Comparison of ENCODE assay signal across 26 cellular contexts in the genomic region with DNA sequence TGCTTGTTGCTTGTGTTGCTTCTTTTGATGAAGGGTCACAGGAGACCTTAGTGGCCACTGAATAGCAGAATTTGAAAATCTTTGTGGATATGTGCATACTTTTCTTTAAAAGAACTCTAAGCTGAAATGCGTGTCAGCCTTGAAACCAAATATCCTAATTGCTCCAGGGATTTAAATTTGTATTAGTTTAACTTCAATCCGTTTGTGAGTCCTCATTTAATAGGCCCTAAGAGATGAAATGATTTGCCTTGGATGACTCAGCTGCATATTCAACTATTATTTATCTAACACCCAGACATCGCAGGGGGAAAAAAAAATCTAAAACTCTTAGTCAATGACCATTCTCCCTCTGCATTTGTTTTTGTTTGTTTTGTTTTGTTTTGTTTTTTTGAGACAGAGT. TPM values are rescaled to one million over a fixed set of nuclear protein-coding genes. Genes with fewer than 3 reads are reported as not detected.
A peak's percentile ranks its signal among the peaks of the same experiment; 100 is the strongest.
DNase-seq lines count a peak whose midpoint lies in the region; ATAC-seq and TF ChIP-seq lines count a peak whose summit lies in the region.
"Had no signal": no experiment of that assay in that cellular context is flagged by ENCODE, and none has a peak within 500 bp of the region (broad histone marks: within the 10 kb centered on the region; RNA-seq: fewer than 3 reads in every experiment).

No MANE protein-coding gene starts in this region.

- peak overlapping the region; percentile 58 for H3K27ac Mint-ChIP-seq in chondrocyte (ENCODE audit: unreplicated experiment)
- H3K27ac Mint-ChIP-seq: activated B cell treated with CpG ODN at 0.5 μM for 24 hours; activated naive CD8-positive, alpha-beta T cell; mesothelial cell of epicardium; T-helper 2 cell treated with Interferon-gamma antibody and Interleukin-4, amounts not matched to agents 5 μg/mL and 100 μg/mL, for 36 hours had no signal

- no peak overlapping the region for H3K4me3 Mint-ChIP-seq in chondrocyte (ENCODE audit: unreplicated experiment)
- H3K4me3 Mint-ChIP-seq: activated B cell treated with CpG ODN at 0.5 μM for 24 hours; activated naive CD8-positive, alpha-beta T cell; mesothelial cell of epicardium; naive thymus-derived CD4-positive, alpha-beta T cell; T-helper 2 cell treated with Interferon-gamma antibody and Interleukin-4, amounts not matched to agents 5 μg/mL and 100 μg/mL, for 36 hours had no signal

- peaks cover 10% of the 10 kb centered on the region for H3K79me2 ChIP-seq in osteoblast (ENCODE audit: insufficient read depth, low read length)

- H3K36me3 ChIP-seq in osteoblast (ENCODE audit: insufficient read depth, low read length), result peaks cover 14% of the 10 kb centered on the region

- no peak for ATAC-seq in HG03095 (IDR thresholded peaks at IDR 0.05; ENCODE audit: unreplicated experiment)
- ATAC-seq: left ventricle myocardium superior; naive thymus-derived CD4-positive, alpha-beta T cell had no signal

- H3K27ac ChIP-seq in osteoblast (ENCODE audit: low read depth, low read length), result peak overlapping the region; percentile 95
- H3K27ac ChIP-seq: BLaER1 treated with 17β-estradiol and CSF1 and Interleukin-3, amounts not matched to agents 10 nM and 100 nM; KMS-11; SK-N-MC; upper lobe of left lung had no signal

- no peaks in the 10 kb centered on the region for H3K27me3 ChIP-seq in osteoblast (ENCODE audit: insufficient read depth, low read length)
- H3K27me3 ChIP-seq: BLaER1 treated with 17β-estradiol and CSF1 and Interleukin-3, amounts not matched to agents 10 nM and 100 nM; upper lobe of left lung had no signal

- no peak for TF ChIP-seq CTCF in chondrocyte (IDR thresholded peaks at IDR 0.05)
- no peak for TF ChIP-seq CTCF in osteoblast (IDR thresholded peaks at IDR 0.05; ENCODE audit: extremely low read depth, low read depth, low read length)

- H3K9me3 ChIP-seq in osteoblast (ENCODE audit: low read depth, low read length), result no peaks in the 10 kb centered on the region
- H3K9me3 ChIP-seq: BLaER1 treated with 17β-estradiol and CSF1 and Interleukin-3, amounts not matched to agents 10 nM and 100 nM; upper lobe of left lung had no signal

- no peak overlapping the region for H3K4me3 ChIP-seq in osteoblast (ENCODE audit: insufficient read depth, low read length)
- H3K4me3 ChIP-seq: BLaER1 treated with 17β-estradiol and CSF1 and Interleukin-3, amounts not matched to agents 10 nM and 100 nM; SK-N-MC; skin epidermis; upper lobe of left lung had no signal

- H3K36me3 Mint-ChIP-seq in chondrocyte (ENCODE audit: low read depth), result peaks cover 6% of the 10 kb centered on the region

- DNase-seq in EH (ENCODE audit: low read depth), result peak; percentile 80
- DNase-seq in M059J (ENCODE audit: low read depth), result peak; percentile 90
- DNase-seq in chondrocyte (ENCODE audit: low spot score), result no peak
- no peak for DNase-seq in osteoblast (ENCODE audit: insufficient read length, low spot score, missing footprints)
- DNase-seq in activated CD4-positive, alpha-beta T cell treated with anti-CD3 and anti-CD28 coated beads, Interleukin-2, amount 50 U/mL, for 4 hours, result no peak
- DNase-seq in DMS153 (lab: John Stamatoyannopoulos, UW), result no peak
- DNase-seq in amniotic stem cell (lab: John Stamatoyannopoulos, UW), result no peak
- DNase-seq: activated B cell treated with CpG ODN at 0.5 μM for 24 hours; activated CD8-positive, alpha-beta memory T cell treated with anti-CD3 and anti-CD28 coated beads, Interleukin-2, amount 50 U/mL, for 4 hours; effector CD4-positive, alpha-beta T cell; islet precursor cell; left ventricle myocardium superior; naive thymus-derived CD4-positive, alpha-beta T cell; NCI-H526; nucleus accumbens; stimulated activated CD4-positive, alpha-beta T cell treated with anti-CD3 and anti-CD28 coated beads, Interleukin-1b, Interleukin-23, amount 100 ng/mL, for 48 hours; upper lobe of left lung had no signal

- H4K20me1 ChIP-seq in osteoblast (ENCODE audit: insufficient read depth, low read length), result no peaks in the 10 kb centered on the region

- peaks cover 34% of the 10 kb centered on the region for H3K4me1 Mint-ChIP-seq in chondrocyte (ENCODE audit: low read depth)
- H3K4me1 Mint-ChIP-seq: activated B cell treated with CpG ODN at 0.5 μM for 24 hours had no signal

- no peaks in the 10 kb centered on the region for H3K9me3 Mint-ChIP-seq in chondrocyte (ENCODE audit: low read depth)
- H3K9me3 Mint-ChIP-seq: activated B cell treated with CpG ODN at 0.5 μM for 24 hours; mesothelial cell of epicardium; naive thymus-derived CD4-positive, alpha-beta T cell; T-helper 2 cell treated with Interferon-gamma antibody and Interleukin-4, amounts not matched to agents 5 μg/mL and 100 μg/mL, for 36 hours had no signal

- H3K27me3 Mint-ChIP-seq in chondrocyte (ENCODE audit: low read depth), result no peaks in the 10 kb centered on the region
- H3K27me3 Mint-ChIP-seq: activated B cell treated with CpG ODN at 0.5 μM for 24 hours; activated naive CD8-positive, alpha-beta T cell; naive thymus-derived CD4-positive, alpha-beta T cell had no signal

- peaks cover 41% of the 10 kb centered on the region for H3K4me1 ChIP-seq in osteoblast (ENCODE audit: insufficient read depth, low read length)

- H3K4me2 ChIP-seq in osteoblast (ENCODE audit: insufficient read depth, low read length), result peak overlapping the region; percentile 50
- H3K4me2 ChIP-seq: BLaER1 treated with 17β-estradiol and CSF1 and Interleukin-3, amounts not matched to agents 10 nM and 100 nM; KMS-11 had no signal

- no peak overlapping the region for H2AFZ ChIP-seq in osteoblast (ENCODE audit: low read length)

RNA-seq across cellular contexts. Expression of a gene that starts 29.2 kb away (rescaled TPM):
- 0.25 TPM in 1 of 2 replicates, not detected in the other for total RNA-seq in M059J (2014; rRNA removed; shearing (Covaris generic))
- total RNA-seq in chondrocyte (3.3 to 6.3 TPM (median 3.4 TPM) in 3 replicates), osteoblast (96.9 and 114 TPM in 2 replicates)
- total RNA-seq: HT1080 had no signal

RNA-seq across cellular contexts. Expression of a gene that starts 30.6 kb away (rescaled TPM):
- total RNA-seq in M059J (2014; rRNA removed; shearing (Covaris generic)), result 1.8 and 3.7 TPM in 2 replicates
- total RNA-seq in chondrocyte (0.95 to 1.3 TPM (median 0.99 TPM) in 3 replicates), osteoblast (13.6 and 19.5 TPM in 2 replicates)
- total RNA-seq: activated B cell treated with CpG ODN at 0.5 μM for 24 hours; HT1080; naive thymus-derived CD4-positive, alpha-beta T cell had no signal

RNA-seq across cellular contexts. Expression of a gene that starts 57.3 kb away (rescaled TPM):
- 49.7 and 57.5 TPM in 2 replicates for total RNA-seq in M059J (2014; rRNA removed; shearing (Covaris generic))
- total RNA-seq in chondrocyte (28.8 to 48.8 TPM (median 34.1 TPM) in 3 replicates), osteoblast (46.9 and 52.5 TPM in 2 replicates)

Comparison
In these comparisons a context has a peak if more than half of its experiments do, and no peak if none do; other contexts are left out.
1. DNase-seq: peak in EH (single experiment) and M059J (single experiment); none in chondrocyte (single experiment), osteoblast (single experiment), activated CD4-positive, alpha-beta T cell treated with anti-CD3 and anti-CD28 coated beads, Interleukin-2, amount 50 U/mL, for 4 hours (0 of 2), DMS153 (single experiment) and amniotic stem cell (single experiment).
2. RNA of a gene that starts 29.2 kb away (total RNA-seq): 96.9 to 114 TPM in osteoblast; 3.3 to 6.3 TPM in chondrocyte and 0.25 TPM in M059J; every median in the first group is over 10 times any median in the second.